ENCODE assay signal across 1 cellular context in genomic region chr1:155173478-155174333, GRCh38.
A peak's percentile ranks its signal among the peaks of the same experiment; 100 is the strongest.
TF ChIP-seq lines count a peak whose summit lies in the region.

Gene TRIM46, plus strand, starts transcription at chr1:155173849. Its CDS starts 118 bp downstream, at chr1:155173967.

TF ChIP-seq in H1, 55 proteins besides CTCF, POLR2A, EP300 and RAD21 (continued from another document):
- TF ChIP-seq HDAC2 (IDR thresholded peaks at IDR 0.05; ENCODE audit: borderline replicate concordance in 1 of 2, low read depth in 2 of 2, low read length in 2 of 2): no peak; a peak in 1 of 4 replicates
- no peak for TF ChIP-seq GTF2F1 (IDR thresholded peaks at IDR 0.05; ENCODE audit: borderline replicate concordance, low read depth, low read length)
- TF ChIP-seq NRF1 (IDR thresholded peaks at IDR 0.05; ENCODE audit: low read depth, low read length): peak; percentile 70
- TF ChIP-seq SIN3A (conservative IDR thresholded peaks at IDR 0.05 in 1 of 2, IDR thresholded peaks at IDR 0.05 in 1 of 2; ENCODE audit: low read depth in 1 of 2, low read length in 2 of 2): peak in 1 of 2 experiments; percentile 9; a peak in 2 of 4 replicates
- TF ChIP-seq POU5F1 (IDR thresholded peaks at IDR 0.05; ENCODE audit: low read depth, low read length): no peak
- peak; percentile 76 for TF ChIP-seq E2F6 (IDR thresholded peaks at IDR 0.05)
- peak; percentile 4; the same call in 1 of the 2 replicates for TF ChIP-seq TBP (IDR thresholded peaks at IDR 0.05; ENCODE audit: low read depth, low read length)
- peak; percentile 27; the same call in 1 of the 2 replicates for TF ChIP-seq MAX (IDR thresholded peaks at IDR 0.05)
- TF ChIP-seq ASH2L (IDR thresholded peaks at IDR 0.05; ENCODE audit: low read length): peak; percentile 13
